In genomic region chr3:123150449-123150954, GRCh38 we compare ENCODE assay signal across 29 cellular contexts. TPM values are rescaled to one million over a fixed set of nuclear protein-coding genes. Genes with fewer than 3 reads are reported as not detected.
A peak's percentile ranks its signal among the peaks of the same experiment; 100 is the strongest.
DNase-seq lines count a peak whose midpoint lies in the region; ATAC-seq, FAIRE-seq and TF ChIP-seq lines count a peak whose summit lies in the region.
"Had no signal": no experiment of that assay in that cellular context is flagged by ENCODE, and none has a peak within 500 bp of the region (broad histone marks: within the 10 kb centered on the region; RNA-seq: fewer than 3 reads in every experiment).

No MANE protein-coding gene starts in this region.

- ATAC-seq in GM18519 (IDR thresholded peaks at IDR 0.05; ENCODE audit: low FRiP score, unreplicated experiment) = no peak
- ATAC-seq: activated CD4-positive, CD25-positive, alpha-beta regulatory T cell treated with anti-CD3 and anti-CD28 coated beads, Interleukin-2, amount 50 U/mL, for 24 hours; activated T-cell treated with anti-CD3 and anti-CD28 coated beads, Interleukin-2, amount 50 U/mL, for 72 hours had no signal

- no peaks in the 10 kb centered on the region for H3K9me3 ChIP-seq in colonic mucosa
- H3K9me3 ChIP-seq: A549, MG63, stomach, thyroid gland, vagina had no signal

- peak; percentile 26 for DNase-seq in activated CD8-positive, alpha-beta memory T cell treated with anti-CD3 and anti-CD28 coated beads for 24 hours
- DNase-seq in activated CD8-positive, alpha-beta memory T cell treated with anti-CD3 and anti-CD28 coated beads, Interleukin-2, amount 50 U/mL, for 4 hours = no peak
- DNase-seq in D341Med (ENCODE audit: low spot score) (peak; percentile 61), colonic mucosa (peak; percentile 10), osteocyte (ENCODE audit: extremely low spot score, unreplicated experiment) (peak; percentile 62), GM12891 (ENCODE audit: insufficient read length, low spot score) (no peak), GM19238 (ENCODE audit: insufficient read length, low spot score) (no peak)
- DNase-seq: activated naive CD4-positive, alpha-beta T cell treated with anti-CD3 and anti-CD28 coated beads, Interleukin-2, amount 50 U/mL, for 16 hours; activated T-cell treated with anti-CD3 and anti-CD28 coated beads, Interleukin-2, amount 50 U/mL, for 72 hours; anterior cingulate cortex; dermis blood vessel endothelial cell; DMS53; KG1; MG63; NCI-H1417; NCI-H2081 treated with DMSO at 0.1 percent for 48 hours; NCI-H446; NCI-H774; occipital lobe; stomach; T-helper 1 cell; thyroid gland had no signal

- H3K4me3 ChIP-seq in colonic mucosa = no peak overlapping the region
- H3K4me3 ChIP-seq: A549, MG63, stomach, thyroid gland, vagina had no signal

- H3K36me3 Mint-ChIP-seq in osteocyte (ENCODE audit: unreplicated experiment) = peaks cover 48% of the 10 kb centered on the region

- intact Hi-C loops in colonic mucosa (cut with DNase I) = no loop called here

- no peak for TF ChIP-seq POLR2A in GM12891 (IDR thresholded peaks at IDR 0.05; ENCODE audit: low read depth, low read length)

- no peaks in the 10 kb centered on the region for H3K4me1 ChIP-seq in colonic mucosa
- H3K4me1 ChIP-seq: A549, thyroid gland, vagina had no signal

- no peaks in the 10 kb centered on the region for H3K27me3 ChIP-seq in colonic mucosa
- H3K27me3 ChIP-seq: MG63, stomach, thyroid gland, vagina had no signal

- no peak overlapping the region for H3K4me3 Mint-ChIP-seq in osteocyte (ENCODE audit: unreplicated experiment)
- H3K4me3 Mint-ChIP-seq: activated T-cell treated with anti-CD3 and anti-CD28 coated beads, Interleukin-2, amount 50 U/mL, for 72 hours had no signal

- TF ChIP-seq CTCF in colonic mucosa (IDR thresholded peaks at IDR 0.05) = no peak
- TF ChIP-seq CTCF in osteocyte (IDR thresholded peaks at IDR 0.05) = no peak

- no peak overlapping the region for H3K9ac ChIP-seq in colonic mucosa (ENCODE audit: low read depth in 2 of 2, low read length in 2 of 2)

- H3K27me3 Mint-ChIP-seq in osteocyte (ENCODE audit: unreplicated experiment) = no peaks in the 10 kb centered on the region

- no peak for FAIRE-seq in GM12891 (lab: Jason Lieb, UNC)
- FAIRE-seq: A549, frontal cortex, G401.6, TTC549 had no signal

- H3K9me3 Mint-ChIP-seq in osteocyte (ENCODE audit: unreplicated experiment) = no peaks in the 10 kb centered on the region

- peaks cover 8% of the 10 kb centered on the region for H3K36me3 ChIP-seq in colonic mucosa

- H3K27ac ChIP-seq in colonic mucosa = no peak overlapping the region
- H3K27ac ChIP-seq: A549, thyroid gland, vagina had no signal

- H3K27ac Mint-ChIP-seq in osteocyte (ENCODE audit: unreplicated experiment) = no peak overlapping the region

- H3K4me1 Mint-ChIP-seq in osteocyte (ENCODE audit: unreplicated experiment) = no peaks in the 10 kb centered on the region

TF ChIP-seq in GM12891, 5 proteins besides CTCF, POLR2A, EP300 and RAD21:
- TF ChIP-seq POU2F2 (IDR thresholded peaks at IDR 0.05; ENCODE audit: low read depth, low read length) = no peak
- TF ChIP-seq TAF1 (IDR thresholded peaks at IDR 0.05; ENCODE audit: low read depth, low read length) = no peak
- no peak for TF ChIP-seq POLR2AphosphoS5 (IDR thresholded peaks at IDR 0.05; ENCODE audit: low read depth, low read length)
- no peak for TF ChIP-seq PAX5 (IDR thresholded peaks at IDR 0.05; ENCODE audit: insufficient read depth, low read length, severe bottlenecking)
- TF ChIP-seq SPI1 (IDR thresholded peaks at IDR 0.05; ENCODE audit: low read depth, low read length) = no peak

RNA-seq across cellular contexts. Expression of gene SEC22A, which starts 51.2 kb away (rescaled TPM):
- total RNA-seq in colonic mucosa = 10 to 100 TPM; 15.6 to 18.7 TPM
- 17.5 and 19.1 TPM in 2 replicates for total RNA-seq in osteocyte
- 15.1 TPM for polyA plus RNA-seq in GM12891 (2012; ENCODE audit: low read depth, missing spikeins)

Comparison
In these comparisons a context has a peak if more than half of its experiments do, and no peak if none do; other contexts are left out.
1. DNase-seq: peak in activated CD8-positive, alpha-beta memory T cell treated with anti-CD3 and anti-CD28 coated beads for 24 hours (single experiment), D341Med (single experiment), colonic mucosa (single experiment) and osteocyte (single experiment); none in activated CD8-positive, alpha-beta memory T cell treated with anti-CD3 and anti-CD28 coated beads, Interleukin-2, amount 50 U/mL, for 4 hours (single experiment), GM12891 (single experiment) and GM19238 (single experiment).